ENCODE assay signal across 12 cellular contexts in genomic region chr10:60351191-60351853, GRCh38. TPM values are rescaled to one million over a fixed set of nuclear protein-coding genes. Genes with fewer than 3 reads are reported as not detected.
DNase-seq lines count a peak whose midpoint lies in the region; ATAC-seq, FAIRE-seq and TF ChIP-seq lines count a peak whose summit lies in the region.
"Had no signal": no experiment of that assay in that cellular context is flagged by ENCODE, and none has a peak within 500 bp of the region (broad histone marks: within the 10 kb centered on the region; RNA-seq: fewer than 3 reads in every experiment).

No MANE protein-coding gene starts in this region.

- no peak for TF ChIP-seq CTCF in WERI-Rb-1 (IDR thresholded peaks at IDR 0.05; ENCODE audit: low read depth, low read length)

- no peaks in the 10 kb centered on the region for H3K36me3 ChIP-seq in WERI-Rb-1
- H3K36me3 ChIP-seq: sigmoid colon had no signal

- H3K27me3 ChIP-seq in WERI-Rb-1 (ENCODE audit: insufficient read depth, low read depth, severe bottlenecking), result no peaks in the 10 kb centered on the region
- H3K27me3 ChIP-seq: sigmoid colon had no signal

- H3K4me3 ChIP-seq in WERI-Rb-1 (ENCODE audit: low read depth, low read length), result no peak overlapping the region
- H3K4me3 ChIP-seq: sigmoid colon had no signal

- H3K36me3 Mint-ChIP-seq in stimulated activated effector memory CD8-positive, alpha-beta T cell treated with anti-CD3 and anti-CD28 coated beads, Interleukin-12 subunit alpha, Interleukin-12 subunit beta, amount 100 ng/mL, for 72 hours, result no peaks in the 10 kb centered on the region

- H3K27ac Mint-ChIP-seq in stimulated activated effector memory CD8-positive, alpha-beta T cell treated with anti-CD3 and anti-CD28 coated beads, Interleukin-12 subunit alpha, Interleukin-12 subunit beta, amount 100 ng/mL, for 72 hours, result no peak overlapping the region
- H3K27ac Mint-ChIP-seq: stimulated activated naive CD8-positive, alpha-beta T cell treated with anti-CD3 and anti-CD28 coated beads, Interleukin-15, Interleukin-2, amounts not matched to agents 100 ng/mL and 50 ng/mL, for 24 hours had no signal

- FAIRE-seq in GM18507 (lab: Jason Lieb, UNC), result peak; percentile 65
- FAIRE-seq: H1 had no signal

- H3K27ac ChIP-seq in WERI-Rb-1, result no peak overlapping the region

- no peaks in the 10 kb centered on the region for H3K9me3 ChIP-seq in WERI-Rb-1 (ENCODE audit: severe bottlenecking)
- H3K9me3 ChIP-seq: sigmoid colon had no signal

- H3K4me1 Mint-ChIP-seq in stimulated activated effector memory CD8-positive, alpha-beta T cell treated with anti-CD3 and anti-CD28 coated beads, Interleukin-12 subunit alpha, Interleukin-12 subunit beta, amount 100 ng/mL, for 72 hours, result no peaks in the 10 kb centered on the region

- no peaks in the 10 kb centered on the region for H3K9me3 Mint-ChIP-seq in stimulated activated effector memory CD8-positive, alpha-beta T cell treated with anti-CD3 and anti-CD28 coated beads, Interleukin-12 subunit alpha, Interleukin-12 subunit beta, amount 100 ng/mL, for 72 hours
- H3K9me3 Mint-ChIP-seq: stimulated activated naive CD8-positive, alpha-beta T cell treated with anti-CD3 and anti-CD28 coated beads, Interleukin-15, Interleukin-2, amounts not matched to agents 100 ng/mL and 50 ng/mL, for 24 hours had no signal

- no peak overlapping the region for H3K4me3 Mint-ChIP-seq in stimulated activated effector memory CD8-positive, alpha-beta T cell treated with anti-CD3 and anti-CD28 coated beads, Interleukin-12 subunit alpha, Interleukin-12 subunit beta, amount 100 ng/mL, for 72 hours
- H3K4me3 Mint-ChIP-seq: stimulated activated naive CD8-positive, alpha-beta T cell treated with anti-CD3 and anti-CD28 coated beads, Interleukin-15, Interleukin-2, amounts not matched to agents 100 ng/mL and 50 ng/mL, for 24 hours had no signal

- DNase-seq in GM18507 (ENCODE audit: extremely low spot score, insufficient read length, low read depth), result no peak
- DNase-seq in fibroblast of peridontal ligament (ENCODE audit: extremely low read depth), result peak; percentile 34
- DNase-seq in stimulated activated effector memory CD8-positive, alpha-beta T cell treated with anti-CD3 and anti-CD28 coated beads, Interleukin-12 subunit alpha, Interleukin-12 subunit beta, amount 100 ng/mL, for 72 hours (ENCODE audit: low spot score in 2 of 2), result no peak
- no peak for DNase-seq in WERI-Rb-1
- no peak for DNase-seq in dermis blood vessel endothelial cell
- DNase-seq: SHP77, sigmoid colon had no signal

- ATAC-seq in GM21576 (IDR thresholded peaks at IDR 0.05; ENCODE audit: unreplicated experiment) (peak; percentile 65), HG03460 (IDR thresholded peaks at IDR 0.05; ENCODE audit: unreplicated experiment) (peak; percentile 55), GM18867 (IDR thresholded peaks at IDR 0.05; ENCODE audit: unreplicated experiment) (no peak)
- no peak for ATAC-seq in stimulated activated effector memory CD8-positive, alpha-beta T cell treated with anti-CD3 and anti-CD28 coated beads, Interleukin-12 subunit alpha, Interleukin-12 subunit beta, amount 100 ng/mL, for 72 hours

RNA-seq across cellular contexts. Expression of gene ANK3, which starts 38.4 kb away (rescaled TPM):
- total RNA-seq in dermis blood vessel endothelial cell, result 0.85 and 4.4 TPM in 2 replicates

Comparison
In these comparisons a context has a peak if more than half of its experiments do, and no peak if none do; other contexts are left out.
1. ATAC-seq: peak in GM21576 (single experiment) and HG03460 (single experiment); none in stimulated activated effector memory CD8-positive, alpha-beta T cell treated with anti-CD3 and anti-CD28 coated beads, Interleukin-12 subunit alpha, Interleukin-12 subunit beta, amount 100 ng/mL, for 72 hours (single experiment) and GM18867 (single experiment).